ENCODE assay signal across 1 cellular context in genomic region chr18:59308201-59309014, GRCh38.
TF ChIP-seq lines count a peak whose summit lies in the region.

No MANE protein-coding gene starts in this region.

TF ChIP-seq in SK-N-SH, 30 proteins besides CTCF, POLR2A, EP300 and RAD21 (continued from another document):
- no peak for TF ChIP-seq REST (IDR thresholded peaks at IDR 0.05; ENCODE audit: low read depth, low read length)
- TF ChIP-seq MXI1 (IDR thresholded peaks at IDR 0.05; ENCODE audit: low read depth, low read length): peak; percentile 48; the same call in 1 of the 2 replicates
- TF ChIP-seq EZH2phosphoT487 (IDR thresholded peaks at IDR 0.05; ENCODE audit: borderline replicate concordance, low read depth): no peak
- TF ChIP-seq, protein P1, sequence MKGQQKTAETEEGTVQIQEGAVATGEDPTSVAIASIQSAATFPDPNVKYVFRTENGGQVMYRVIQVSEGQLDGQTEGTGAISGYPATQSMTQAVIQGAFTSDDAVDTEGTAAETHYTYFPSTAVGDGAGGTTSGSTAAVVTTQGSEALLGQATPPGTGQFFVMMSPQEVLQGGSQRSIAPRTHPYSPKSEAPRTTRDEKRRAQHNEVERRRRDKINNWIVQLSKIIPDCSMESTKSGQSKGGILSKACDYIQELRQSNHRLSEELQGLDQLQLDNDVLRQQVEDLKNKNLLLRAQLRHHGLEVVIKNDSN (IDR thresholded peaks at IDR 0.05; ENCODE audit: borderline replicate concordance, low read depth): no peak
TF ChIP-seq in SK-N-SH: peak in this region for 2.
